In the genomic region with DNA sequence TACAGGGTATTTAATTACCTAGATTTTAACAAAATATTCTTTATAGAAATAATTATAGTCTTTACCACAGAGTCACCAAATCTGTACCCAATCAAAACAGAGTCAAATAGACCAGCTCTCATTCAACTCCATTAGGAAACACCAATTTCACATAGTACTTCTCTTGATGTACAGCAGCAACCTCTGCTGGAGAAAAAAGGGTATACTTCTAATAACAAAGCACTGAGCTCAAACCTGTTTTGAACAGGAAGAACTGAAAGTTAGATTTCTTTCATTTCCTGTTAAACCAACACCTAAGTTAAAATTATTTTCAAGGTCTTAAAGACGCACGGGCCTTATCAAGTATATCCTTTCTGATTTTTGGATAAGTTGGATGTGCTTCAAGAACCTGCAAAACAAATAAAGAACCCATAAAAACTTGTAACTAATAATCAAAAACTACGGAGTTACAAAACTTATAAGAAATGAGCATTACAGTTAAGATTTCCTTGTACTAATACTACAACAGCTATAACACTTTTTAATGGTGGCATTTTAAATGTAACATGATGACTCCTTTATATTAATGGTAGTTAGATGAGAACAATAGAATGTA, we compare ENCODE assay signal across 8 cellular contexts.
DNase-seq lines count a peak whose midpoint lies in the region; ATAC-seq and TF ChIP-seq lines count a peak whose summit lies in the region.

No MANE protein-coding gene starts in this region.

- H3K4me1 ChIP-seq in CD8-positive, alpha-beta T cell (ENCODE audit: insufficient read depth, low read length) = no peaks in the 10 kb centered on the region
- H3K4me1 ChIP-seq in fibroblast of lung (ENCODE audit: control insufficient read depth, extremely low read depth, insufficient read depth, low read length) (no peaks in the 10 kb centered on the region), neuronal stem cell (ENCODE audit: control insufficient read depth in 2 of 2, insufficient read depth in 1 of 2, low read depth in 1 of 2, low read length in 2 of 2) (peaks cover 3 to 13% of the 10 kb centered on the region in 2 donors)

- no peak overlapping the region for H2BK12ac ChIP-seq in neuronal stem cell (ENCODE audit: low read length)

- H3K27ac ChIP-seq in CD8-positive, alpha-beta T cell (ENCODE audit: low read depth, low read length) = no peak overlapping the region
- no peak overlapping the region for H3K27ac ChIP-seq in fibroblast of lung (ENCODE audit: insufficient read depth, low read length)
- no peak overlapping the region for H3K27ac ChIP-seq in neuronal stem cell (replicated peaks; ENCODE audit: low read length)

- peaks cover 30% of the 10 kb centered on the region for H3K36me3 Mint-ChIP-seq in CD8-positive, alpha-beta T cell
- H3K36me3 Mint-ChIP-seq in T-helper 2 cell treated with Interferon-gamma antibody and Interleukin-4, amounts not matched to agents 5 μg/mL and 100 μg/mL, for 36 hours (ENCODE audit: low read depth) = peaks cover 6% of the 10 kb centered on the region

- no peak overlapping the region for H3K18ac ChIP-seq in neuronal stem cell (ENCODE audit: low read length)

- H3K9ac ChIP-seq in fibroblast of lung (ENCODE audit: insufficient read depth, low read length) = no peak overlapping the region
- no peak overlapping the region for H3K9ac ChIP-seq in neuronal stem cell (ENCODE audit: low read depth, low read length, poor library complexity)

- no peak overlapping the region for H3K23ac ChIP-seq in neuronal stem cell (ENCODE audit: low read depth, low read length, poor library complexity)

- H3K9me3 Mint-ChIP-seq in CD8-positive, alpha-beta T cell = no peaks in the 10 kb centered on the region
- no peaks in the 10 kb centered on the region for H3K9me3 Mint-ChIP-seq in T-helper 2 cell treated with Interferon-gamma antibody and Interleukin-4, amounts not matched to agents 5 μg/mL and 100 μg/mL, for 36 hours

- no peak overlapping the region for H3K14ac ChIP-seq in neuronal stem cell (ENCODE audit: low read length)

- H3K4me3 Mint-ChIP-seq in CD8-positive, alpha-beta T cell = peak overlapping the region; percentile 2
- H3K4me3 Mint-ChIP-seq in T-helper 2 cell treated with Interferon-gamma antibody and Interleukin-4, amounts not matched to agents 5 μg/mL and 100 μg/mL, for 36 hours = peak overlapping the region; percentile 26

- no peaks in the 10 kb centered on the region for H3K9me3 ChIP-seq in CD8-positive, alpha-beta T cell (ENCODE audit: low read length)
- H3K9me3 ChIP-seq in fibroblast of lung (ENCODE audit: control insufficient read depth, insufficient read depth, low read depth, low read length) (no peaks in the 10 kb centered on the region), neuronal stem cell (replicated peaks in 1 of 2; ENCODE audit: control insufficient read depth in 2 of 2, insufficient read depth in 1 of 2, low read depth in 1 of 2, low read length in 2 of 2) (peaks cover 0 to 14% of the 10 kb centered on the region in 2 donors)

- no CpG with 5 or more reads among the region's 3 CpGs for WGBS in neuronal stem cell (ENCODE audit: extremely low coverage in 2 of 2, insufficient read length in 2 of 2, insufficient replicate concordance in 1 of 2), 2 donors

- H3K4ac ChIP-seq in neuronal stem cell (ENCODE audit: low read length) = no peak overlapping the region

- H3K4me3 ChIP-seq in CD8-positive, alpha-beta T cell (ENCODE audit: low read depth, low read length) = no peak overlapping the region
- no peak overlapping the region for H3K4me3 ChIP-seq in fibroblast of lung (replicated peaks in 1 of 4; ENCODE audit: control extremely low read depth in 1 of 4, insufficient read depth in 1 of 4, low read depth in 3 of 4, low read length in 4 of 4)
- H3K4me3 ChIP-seq in neuronal stem cell (ENCODE audit: low read length in 2 of 2) = no peak overlapping the region

- no peak overlapping the region for H4K91ac ChIP-seq in neuronal stem cell (ENCODE audit: low read depth, low read length, poor library complexity)

- H3K27ac Mint-ChIP-seq in CD8-positive, alpha-beta T cell = peak overlapping the region; percentile 52
- peak overlapping the region; percentile 10 for H3K27ac Mint-ChIP-seq in T-helper 2 cell treated with Interferon-gamma antibody and Interleukin-4, amounts not matched to agents 5 μg/mL and 100 μg/mL, for 36 hours

- no peaks in the 10 kb centered on the region for H3K79me1 ChIP-seq in neuronal stem cell (ENCODE audit: low read depth, low read length)

- H3K4me1 Mint-ChIP-seq in CD8-positive, alpha-beta T cell (ENCODE audit: low read depth) = peaks cover 14% of the 10 kb centered on the region
- H3K4me1 Mint-ChIP-seq in T-helper 2 cell treated with Interferon-gamma antibody and Interleukin-4, amounts not matched to agents 5 μg/mL and 100 μg/mL, for 36 hours (ENCODE audit: low read depth) = peaks cover 26% of the 10 kb centered on the region

- peak; percentile 96 for ATAC-seq in CD8-positive, alpha-beta T cell
- peak; percentile 92 for ATAC-seq in GM18907 (IDR thresholded peaks at IDR 0.05; ENCODE audit: unreplicated experiment)
- peak; percentile 87 for ATAC-seq in HG03045 (IDR thresholded peaks at IDR 0.05; ENCODE audit: unreplicated experiment)

- no peaks in the 10 kb centered on the region for H4K20me1 ChIP-seq in fibroblast of lung (ENCODE audit: control insufficient read depth, extremely low read depth, insufficient read depth, low read length)

- no peaks in the 10 kb centered on the region for H3K79me2 ChIP-seq in fibroblast of lung (ENCODE audit: control insufficient read depth, insufficient read depth, low read length)

- H2AFZ ChIP-seq in fibroblast of lung (ENCODE audit: low read length) (no peak overlapping the region), neuronal stem cell (ENCODE audit: low read length) (peak overlapping the region; percentile 62)

- intact Hi-C loops in CD8-positive, alpha-beta T cell (cut with DNase I, micrococcal nuclease) = loop anchor here (1.0 to 5.0 kb wide), 6 partner anchors 78 to 882 kb away; partner anchors contain the start of gene TTC21B (in 1 of the 2)

- H2BK5ac ChIP-seq in neuronal stem cell (ENCODE audit: low read length) = no peak overlapping the region

- POLR2A ChIA-PET in CD8-positive, alpha-beta T cell (lab: Charles Lee) = no interaction called here

- TF ChIP-seq CTCF in CD8-positive, alpha-beta T cell (IDR thresholded peaks at IDR 0.05) = peak; percentile 89
- peak; percentile 66 to 67 for TF ChIP-seq CTCF in fibroblast of lung (conservative IDR thresholded peaks at IDR 0.05 in 1 of 2, IDR thresholded peaks at IDR 0.05 in 1 of 2; ENCODE audit: low read depth in 1 of 2, low read length in 2 of 2)

- H4K8ac ChIP-seq in neuronal stem cell (ENCODE audit: low read depth, low read length) = no peak overlapping the region

- no peak for DNase-seq in CD8-positive, alpha-beta T cell
- DNase-seq in NCI-H187 treated with DMSO at 0.1 percent for 48 hours (lab: John Stamatoyannopoulos, UW) (peak; percentile 55), fibroblast of lung (ENCODE audit: low read depth in 2 of 2) (peak; percentile 61 to 81), neuronal stem cell (ENCODE audit: low spot score) (peak; percentile 32), ecto neural progenitor cell (ENCODE audit: low spot score) (no peak)
- no peak for DNase-seq in T-helper 2 cell treated with Interferon-gamma antibody and Interleukin-4, amounts not matched to agents 5 μg/mL and 100 μg/mL, for 36 hours (ENCODE audit: low spot score)

- H3K27me3 Mint-ChIP-seq in CD8-positive, alpha-beta T cell (ENCODE audit: low read depth) = no peaks in the 10 kb centered on the region
- H3K27me3 Mint-ChIP-seq in T-helper 2 cell treated with Interferon-gamma antibody and Interleukin-4, amounts not matched to agents 5 μg/mL and 100 μg/mL, for 36 hours (ENCODE audit: low read depth) = no peaks in the 10 kb centered on the region

- no peak overlapping the region for H2BK15ac ChIP-seq in neuronal stem cell (ENCODE audit: low read length)

- no peak overlapping the region for H2BK120ac ChIP-seq in neuronal stem cell (ENCODE audit: low read depth, low read length)

- no peaks in the 10 kb centered on the region for H3K36me3 ChIP-seq in CD8-positive, alpha-beta T cell (ENCODE audit: insufficient read depth, low read length)
- H3K36me3 ChIP-seq in fibroblast of lung (ENCODE audit: control insufficient read depth, insufficient read depth, low read length) (no peaks in the 10 kb centered on the region), neuronal stem cell (replicated peaks in 1 of 2; ENCODE audit: control insufficient read depth in 2 of 2, insufficient read depth in 2 of 2, low read length in 2 of 2) (peaks cover 0 to 55% of the 10 kb centered on the region in 2 donors)

- H2AK5ac ChIP-seq in neuronal stem cell (ENCODE audit: low read depth, low read length) = no peak overlapping the region

- H3K4me2 ChIP-seq in fibroblast of lung (ENCODE audit: extremely low read depth, insufficient read depth, low read length) = no peak overlapping the region
- no peak overlapping the region for H3K4me2 ChIP-seq in neuronal stem cell (ENCODE audit: insufficient read depth, low read length, poor library complexity, severe bottlenecking)

- H3K27me3 ChIP-seq in CD8-positive, alpha-beta T cell (ENCODE audit: insufficient read depth, low read length) = no peaks in the 10 kb centered on the region
- H3K27me3 ChIP-seq in fibroblast of lung (ENCODE audit: control insufficient read depth, insufficient read depth, low read length) = no peaks in the 10 kb centered on the region
- no peaks in the 10 kb centered on the region for H3K27me3 ChIP-seq in neuronal stem cell (ENCODE audit: control insufficient read depth in 3 of 3, insufficient read depth in 3 of 3, low read depth in 1 of 3, low read length in 3 of 3)

- CTCF ChIA-PET in CD8-positive, alpha-beta T cell (lab: Charles Lee) = interaction anchor here (0.6 to 3.0 kb wide), 16 partner anchors 9 to 860 kb away, joined by 3 to 38 read pairs (median 4); partner anchors contain the start of gene TTC21B

Comparison
In these comparisons a context has a peak if more than half of its experiments do, and no peak if none do; other contexts are left out.
1. DNase-seq: peak in NCI-H187 treated with DMSO at 0.1 percent for 48 hours (single experiment), fibroblast of lung (2 of 2) and neuronal stem cell (single experiment); none in CD8-positive, alpha-beta T cell (0 of 7), T-helper 2 cell treated with Interferon-gamma antibody and Interleukin-4, amounts not matched to agents 5 μg/mL and 100 μg/mL, for 36 hours (single experiment) and ecto neural progenitor cell (single experiment).
2. Peak in every context shown above with its lines, with median percentiles within 50 percentile points of each other: ATAC-seq.